8 cellular contexts compared by ENCODE assay signal in the genomic region with DNA sequence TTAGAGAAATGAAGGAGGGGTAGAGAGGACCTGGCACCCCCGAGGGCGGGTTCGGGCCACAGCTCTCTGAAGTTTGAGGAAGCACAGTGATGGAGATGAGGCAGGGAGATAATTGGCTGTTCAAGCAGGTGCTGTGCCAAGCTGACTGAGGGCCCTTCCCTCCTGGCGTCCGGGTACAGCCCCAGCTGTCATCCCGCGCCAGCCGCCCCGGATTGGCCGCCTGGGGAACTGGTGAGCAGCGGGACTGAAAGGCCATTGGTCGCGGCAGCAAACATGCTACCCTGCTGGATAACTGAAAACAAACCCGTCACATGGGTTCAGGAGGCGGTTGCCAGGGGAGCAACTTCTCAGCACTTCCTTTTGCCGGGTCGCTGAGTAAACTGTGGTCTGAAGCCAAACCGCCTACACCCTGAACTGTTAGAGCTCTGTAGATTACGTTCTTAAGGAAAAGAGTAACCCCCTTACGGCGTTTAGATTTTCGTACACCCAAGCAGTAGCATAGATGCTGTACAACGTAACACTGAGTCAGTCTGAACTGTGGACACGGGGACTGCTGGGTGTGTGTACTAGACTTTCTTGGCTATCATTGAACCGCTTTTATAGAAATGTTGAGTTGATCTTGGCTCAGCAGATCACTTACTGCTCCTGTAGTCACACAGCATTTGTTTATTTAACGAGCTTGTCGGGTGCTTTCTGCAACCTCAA. TPM values are rescaled to one million over a fixed set of nuclear protein-coding genes. Genes with fewer than 3 reads are reported as not detected.
A peak's percentile ranks its signal among the peaks of the same experiment; 100 is the strongest.
DNase-seq lines count a peak whose midpoint lies in the region; ATAC-seq and TF ChIP-seq lines count a peak whose summit lies in the region.

No MANE protein-coding gene starts in this region.

- DNase-seq in G401 (ENCODE audit: low spot score) (peak; percentile 99), HAP-1 (ENCODE audit: low spot score in 2 of 2) (peak; percentile 90), MM.1S (peak; percentile 98), SHP77 treated with DMSO at 0.1 percent for 48 hours (lab: John Stamatoyannopoulos, UW) (peak; percentile 88), activated gamma-delta T cell treated with Interleukin-2 at 50 U/mL for 16 hours (peak; percentile 93), foreskin fibroblast (peak; percentile 96 to 98)
- peak; percentile 94 to 97 for DNase-seq in stimulated activated naive CD8-positive, alpha-beta T cell treated with anti-CD3 and anti-CD28 coated beads, Interleukin-15, amount 100 ng/mL, for 72 hours

- no peaks in the 10 kb centered on the region for H3K9me2 ChIP-seq in MM.1S (replicated peaks; ENCODE audit: insufficient read depth, low read length)
- no peaks in the 10 kb centered on the region for H3K9me2 ChIP-seq in neural cell (ENCODE audit: insufficient read depth, low read length)

- peak overlapping the region; percentile 35 for H3K4me3 ChIP-seq in HAP-1
- peak overlapping the region; percentile 79 for H3K4me3 ChIP-seq in MM.1S (ENCODE audit: low read length)
- peak overlapping the region; percentile 91 to 99 for H3K4me3 ChIP-seq in foreskin fibroblast (ENCODE audit: low read depth in 1 of 2, low read length in 2 of 2)
- peak overlapping the region; percentile 97 for H3K4me3 ChIP-seq in neural cell (ENCODE audit: low read length)

- peaks cover 4% of the 10 kb centered on the region for H3K4me1 ChIP-seq in HAP-1
- peaks cover 19% of the 10 kb centered on the region for H3K4me1 ChIP-seq in MM.1S (ENCODE audit: low read length)

- H3K27ac ChIP-seq in MM.1S (ENCODE audit: low read length) = peak overlapping the region; percentile 89
- peak overlapping the region; percentile 89 for H3K27ac ChIP-seq in neural cell (ENCODE audit: low read length)

- H3K27me3 ChIP-seq in HAP-1 (ENCODE audit: low read depth) (no peaks in the 10 kb centered on the region), MM.1S (replicated peaks; ENCODE audit: insufficient read depth, low read length) (no peaks in the 10 kb centered on the region), neural cell (ENCODE audit: insufficient read depth, low read depth, low read length) (no peaks in the 10 kb centered on the region)

- peak overlapping the region; percentile 96 to 98 for H3K27ac Mint-ChIP-seq in stimulated activated naive CD8-positive, alpha-beta T cell treated with anti-CD3 and anti-CD28 coated beads, Interleukin-15, amount 100 ng/mL, for 72 hours

- H3K27me3 Mint-ChIP-seq in stimulated activated naive CD8-positive, alpha-beta T cell treated with anti-CD3 and anti-CD28 coated beads, Interleukin-15, amount 100 ng/mL, for 72 hours = peaks cover 3% of the 10 kb centered on the region

- TF ChIP-seq RAD21 in neural cell (conservative IDR thresholded peaks at IDR 0.05) = peak; percentile 30

- H3K4me3 Mint-ChIP-seq in stimulated activated naive CD8-positive, alpha-beta T cell treated with anti-CD3 and anti-CD28 coated beads, Interleukin-15, amount 100 ng/mL, for 72 hours = peak overlapping the region; percentile 93 to 97

- in situ Hi-C loops in G401 (cut with HindIII; ENCODE audit: low sequenced_read_pairs) (no loop called here), HAP-1 (cut with MboI; ENCODE audit: low sequenced_read_pairs) (no loop called here)

- H3K9me3 Mint-ChIP-seq in stimulated activated naive CD8-positive, alpha-beta T cell treated with anti-CD3 and anti-CD28 coated beads, Interleukin-15, amount 100 ng/mL, for 72 hours = no peaks in the 10 kb centered on the region

- peaks cover 2% of the 10 kb centered on the region; the same call in 1 of the 2 replicates for H3K9me3 ChIP-seq in HAP-1
- no peaks in the 10 kb centered on the region for H3K9me3 ChIP-seq in MM.1S (replicated peaks; ENCODE audit: insufficient read depth, low read length)
- H3K9me3 ChIP-seq in neural cell (ENCODE audit: low read length) = peaks cover 3% of the 10 kb centered on the region

- H3F3A ChIP-seq in MM.1S (ENCODE audit: insufficient read depth, low read length) (peaks cover 39% of the 10 kb centered on the region), neural cell (ENCODE audit: insufficient read depth, low read length, poor library complexity, severe bottlenecking) (no peaks in the 10 kb centered on the region)

- ATAC-seq in stimulated activated naive CD8-positive, alpha-beta T cell treated with anti-CD3 and anti-CD28 coated beads, Interleukin-15, amount 100 ng/mL, for 72 hours = peak; percentile 84

- H4K20me1 ChIP-seq in MM.1S (ENCODE audit: insufficient read depth, low read length) (peaks cover 20% of the 10 kb centered on the region), neural cell (ENCODE audit: insufficient read depth) (no peaks in the 10 kb centered on the region)

- TF ChIP-seq EP300 in neural cell (conservative IDR thresholded peaks at IDR 0.05; ENCODE audit: poor library complexity, severe bottlenecking) = peak; percentile 67

- H2AFZ ChIP-seq in MM.1S (ENCODE audit: low read length) (0 out of 2 replicates have a peak overlapping the region, but pooled peaks have one; percentile 24), neural cell (ENCODE audit: low read depth, low read length) (no peak overlapping the region)

- H3K4me1 Mint-ChIP-seq in stimulated activated naive CD8-positive, alpha-beta T cell treated with anti-CD3 and anti-CD28 coated beads, Interleukin-15, amount 100 ng/mL, for 72 hours = peaks cover 38% of the 10 kb centered on the region

- H3K36me3 ChIP-seq in HAP-1 (replicated peaks) = peaks cover 4% of the 10 kb centered on the region
- peaks cover 31% of the 10 kb centered on the region for H3K36me3 ChIP-seq in MM.1S (replicated peaks; ENCODE audit: insufficient read depth, low read length)
- H3K36me3 ChIP-seq in neural cell (ENCODE audit: insufficient read depth, low read length) = no peaks in the 10 kb centered on the region

- H3K4me2 ChIP-seq in MM.1S (ENCODE audit: low read depth, low read length) (peak overlapping the region; percentile 80), neural cell (ENCODE audit: low read length) (peak overlapping the region; percentile 86)

- H3K79me2 ChIP-seq in MM.1S (ENCODE audit: low read length) (peaks cover 57% of the 10 kb centered on the region), neural cell (replicated peaks; ENCODE audit: insufficient read depth, low read length) (peaks cover 42% of the 10 kb centered on the region)

- TF ChIP-seq CTCF in MM.1S (IDR thresholded peaks at IDR 0.05; ENCODE audit: low read length) (no peak), foreskin fibroblast (IDR thresholded peaks at IDR 0.05; ENCODE audit: low read depth, low read length) (no peak), neural cell (IDR thresholded peaks at IDR 0.05; ENCODE audit: poor library complexity, severe bottlenecking) (no peak)

- H3K9ac ChIP-seq in MM.1S (ENCODE audit: low read length) = peak overlapping the region; percentile 93
- peak overlapping the region; percentile 90 for H3K9ac ChIP-seq in neural cell (ENCODE audit: low read length)

TF ChIP-seq in neural cell, 6 proteins besides CTCF, POLR2A, EP300 and RAD21:
- peak; percentile 85 for TF ChIP-seq MXI1 (conservative IDR thresholded peaks at IDR 0.05; ENCODE audit: poor library complexity, severe bottlenecking)
- TF ChIP-seq, protein P1, sequence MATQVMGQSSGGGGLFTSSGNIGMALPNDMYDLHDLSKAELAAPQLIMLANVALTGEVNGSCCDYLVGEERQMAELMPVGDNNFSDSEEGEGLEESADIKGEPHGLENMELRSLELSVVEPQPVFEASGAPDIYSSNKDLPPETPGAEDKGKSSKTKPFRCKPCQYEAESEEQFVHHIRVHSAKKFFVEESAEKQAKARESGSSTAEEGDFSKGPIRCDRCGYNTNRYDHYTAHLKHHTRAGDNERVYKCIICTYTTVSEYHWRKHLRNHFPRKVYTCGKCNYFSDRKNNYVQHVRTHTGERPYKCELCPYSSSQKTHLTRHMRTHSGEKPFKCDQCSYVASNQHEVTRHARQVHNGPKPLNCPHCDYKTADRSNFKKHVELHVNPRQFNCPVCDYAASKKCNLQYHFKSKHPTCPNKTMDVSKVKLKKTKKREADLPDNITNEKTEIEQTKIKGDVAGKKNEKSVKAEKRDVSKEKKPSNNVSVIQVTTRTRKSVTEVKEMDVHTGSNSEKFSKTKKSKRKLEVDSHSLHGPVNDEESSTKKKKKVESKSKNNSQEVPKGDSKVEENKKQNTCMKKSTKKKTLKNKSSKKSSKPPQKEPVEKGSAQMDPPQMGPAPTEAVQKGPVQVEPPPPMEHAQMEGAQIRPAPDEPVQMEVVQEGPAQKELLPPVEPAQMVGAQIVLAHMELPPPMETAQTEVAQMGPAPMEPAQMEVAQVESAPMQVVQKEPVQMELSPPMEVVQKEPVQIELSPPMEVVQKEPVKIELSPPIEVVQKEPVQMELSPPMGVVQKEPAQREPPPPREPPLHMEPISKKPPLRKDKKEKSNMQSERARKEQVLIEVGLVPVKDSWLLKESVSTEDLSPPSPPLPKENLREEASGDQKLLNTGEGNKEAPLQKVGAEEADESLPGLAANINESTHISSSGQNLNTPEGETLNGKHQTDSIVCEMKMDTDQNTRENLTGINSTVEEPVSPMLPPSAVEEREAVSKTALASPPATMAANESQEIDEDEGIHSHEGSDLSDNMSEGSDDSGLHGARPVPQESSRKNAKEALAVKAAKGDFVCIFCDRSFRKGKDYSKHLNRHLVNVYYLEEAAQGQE (IDR thresholded peaks at IDR 0.05; ENCODE audit: borderline replicate concordance) = peak; percentile 63
- peak; percentile 40 for TF ChIP-seq SMC3 (conservative IDR thresholded peaks at IDR 0.05; ENCODE audit: poor library complexity)
- TF ChIP-seq POLR2AphosphoS5 (IDR thresholded peaks at IDR 0.05) = peak; percentile 91
- TF ChIP-seq EZH2 (IDR thresholded peaks at IDR 0.05; ENCODE audit: borderline replicate concordance, insufficient read depth, low read length, poor library complexity, severe bottlenecking) = no peak
- TF ChIP-seq TAF1 (IDR thresholded peaks at IDR 0.05; ENCODE audit: low read depth) = peak; percentile 88

RNA-seq across cellular contexts. Expression of a gene that starts 1.3 kb away (rescaled TPM):
- total RNA-seq in G401 (2014; rRNA removed; shearing (Covaris generic)) = 42.4 and 69.1 TPM in 2 replicates
- polyA plus RNA-seq in neural cell = 62.7 and 71.0 TPM in 2 replicates
- polyA minus RNA-seq in neural cell = 81.1 and 85.7 TPM in 2 replicates

Comparison
In these comparisons a context has a peak if more than half of its experiments do, and no peak if none do; other contexts are left out.
1. Peak in every context shown above with its lines: DNase-seq, ATAC-seq, H3K4me3 ChIP-seq and H3K27ac ChIP-seq.
2. H3K4me3 ChIP-seq: peak in every context shown above with its lines; median percentile 97 in neural cell; 95 in foreskin fibroblast; 79 in MM.1S; 35 in HAP-1.